Comparison of ENCODE assay signal across 1 cellular context in the genomic region with DNA sequence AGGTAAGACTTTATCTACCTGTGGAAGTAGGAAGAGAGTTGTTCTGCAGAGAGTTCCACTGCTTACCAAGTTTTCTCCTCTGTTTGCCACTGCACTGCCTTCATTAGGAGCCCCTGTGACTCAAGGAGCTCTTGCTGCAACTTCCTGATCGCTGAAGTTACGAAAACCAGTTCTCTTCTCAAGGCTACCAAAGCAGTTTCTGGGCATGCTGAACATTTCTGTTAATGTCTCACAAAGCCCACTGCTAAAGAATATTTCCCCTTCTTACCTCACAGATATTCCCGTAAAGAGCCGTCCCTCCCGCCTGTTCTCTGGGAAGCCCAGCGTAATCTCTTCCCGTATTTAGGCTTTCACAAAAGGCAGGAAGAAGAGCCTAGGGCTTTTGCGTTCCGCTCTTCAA.
TF ChIP-seq lines count a peak whose summit lies in the region.

No MANE protein-coding gene starts in this region.

TF ChIP-seq in endothelial cell of umbilical vein, 7 proteins besides CTCF, POLR2A, EP300 and RAD21:
- TF ChIP-seq POLR2AphosphoS5 (IDR thresholded peaks at IDR 0.05; ENCODE audit: insufficient read depth, low read depth, low read length) (no peak), EZH2 (IDR thresholded peaks at IDR 0.05; ENCODE audit: borderline replicate concordance, low read depth, low read length, severe bottlenecking) (no peak), MYC (IDR thresholded peaks at IDR 0.05; ENCODE audit: low read depth, low read length) (no peak), JUN (IDR thresholded peaks at IDR 0.05; ENCODE audit: borderline replicate concordance, insufficient read depth, insufficient read length, low read depth) (no peak), GATA2 (IDR thresholded peaks at IDR 0.05; ENCODE audit: insufficient read depth, insufficient read length, low read depth, low read length) (no peak), FOS (IDR thresholded peaks at IDR 0.05; ENCODE audit: borderline replicate concordance, insufficient read depth, low read length) (no peak)
- TF ChIP-seq, protein P1, sequence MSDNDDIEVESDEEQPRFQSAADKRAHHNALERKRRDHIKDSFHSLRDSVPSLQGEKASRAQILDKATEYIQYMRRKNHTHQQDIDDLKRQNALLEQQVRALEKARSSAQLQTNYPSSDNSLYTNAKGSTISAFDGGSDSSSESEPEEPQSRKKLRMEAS (IDR thresholded peaks at IDR 0.05; ENCODE audit: insufficient read depth, insufficient read length) = no peak
